2 cellular contexts compared by ENCODE assay signal in genomic region chr16:50354629-50355456, GRCh38.
TF ChIP-seq lines count a peak whose summit lies in the region.

No MANE protein-coding gene starts in this region.

TF ChIP-seq in HCT116, 20 proteins besides CTCF, POLR2A, EP300 and RAD21 (continued from another document):
- TF ChIP-seq REST (IDR thresholded peaks at IDR 0.05; ENCODE audit: low read depth) = no peak
- TF ChIP-seq SRF (IDR thresholded peaks at IDR 0.05; ENCODE audit: low read depth) = no peak
- no peak for TF ChIP-seq JUND (IDR thresholded peaks at IDR 0.05)
- no peak for TF ChIP-seq CEBPB (IDR thresholded peaks at IDR 0.05; ENCODE audit: low read depth)
- no peak for TF ChIP-seq ZNF274 (IDR thresholded peaks at IDR 0.05; ENCODE audit: low read depth, low read length)
- no peak for TF ChIP-seq EGR1 (IDR thresholded peaks at IDR 0.05; ENCODE audit: low read depth)
- no peak for TF ChIP-seq CBX3 (IDR thresholded peaks at IDR 0.05; ENCODE audit: low read depth)

TF ChIP-seq in WTC11, 78 proteins besides CTCF, POLR2A, EP300 and RAD21 (continued from another document):
- TF ChIP-seq ZNF281 (CRISPR knock-in tag; IDR thresholded peaks at IDR 0.05) (no peak), ZNF512 (CRISPR knock-in tag; IDR thresholded peaks at IDR 0.05; ENCODE audit: borderline replicate concordance) (no peak), FOXP1 (CRISPR knock-in tag; IDR thresholded peaks at IDR 0.05; ENCODE audit: borderline replicate concordance) (no peak), ATF3 (CRISPR knock-in tag; conservative IDR thresholded peaks at IDR 0.05) (no peak), ZBTB21 (CRISPR knock-in tag; IDR thresholded peaks at IDR 0.05; ENCODE audit: borderline replicate concordance) (no peak), CREB1 (CRISPR knock-in tag; IDR thresholded peaks at IDR 0.05) (no peak), MLX (CRISPR knock-in tag; IDR thresholded peaks at IDR 0.05) (no peak), USF1 (CRISPR knock-in tag; IDR thresholded peaks at IDR 0.05) (no peak), ATF6 (CRISPR knock-in tag; IDR thresholded peaks at IDR 0.05) (no peak), CDX4 (CRISPR knock-in tag; IDR thresholded peaks at IDR 0.05; ENCODE audit: borderline replicate concordance) (no peak), OVOL2 (CRISPR knock-in tag; IDR thresholded peaks at IDR 0.05; ENCODE audit: borderline replicate concordance) (no peak)
